Comparison of ENCODE assay signal across 9 cellular contexts in the genomic region with DNA sequence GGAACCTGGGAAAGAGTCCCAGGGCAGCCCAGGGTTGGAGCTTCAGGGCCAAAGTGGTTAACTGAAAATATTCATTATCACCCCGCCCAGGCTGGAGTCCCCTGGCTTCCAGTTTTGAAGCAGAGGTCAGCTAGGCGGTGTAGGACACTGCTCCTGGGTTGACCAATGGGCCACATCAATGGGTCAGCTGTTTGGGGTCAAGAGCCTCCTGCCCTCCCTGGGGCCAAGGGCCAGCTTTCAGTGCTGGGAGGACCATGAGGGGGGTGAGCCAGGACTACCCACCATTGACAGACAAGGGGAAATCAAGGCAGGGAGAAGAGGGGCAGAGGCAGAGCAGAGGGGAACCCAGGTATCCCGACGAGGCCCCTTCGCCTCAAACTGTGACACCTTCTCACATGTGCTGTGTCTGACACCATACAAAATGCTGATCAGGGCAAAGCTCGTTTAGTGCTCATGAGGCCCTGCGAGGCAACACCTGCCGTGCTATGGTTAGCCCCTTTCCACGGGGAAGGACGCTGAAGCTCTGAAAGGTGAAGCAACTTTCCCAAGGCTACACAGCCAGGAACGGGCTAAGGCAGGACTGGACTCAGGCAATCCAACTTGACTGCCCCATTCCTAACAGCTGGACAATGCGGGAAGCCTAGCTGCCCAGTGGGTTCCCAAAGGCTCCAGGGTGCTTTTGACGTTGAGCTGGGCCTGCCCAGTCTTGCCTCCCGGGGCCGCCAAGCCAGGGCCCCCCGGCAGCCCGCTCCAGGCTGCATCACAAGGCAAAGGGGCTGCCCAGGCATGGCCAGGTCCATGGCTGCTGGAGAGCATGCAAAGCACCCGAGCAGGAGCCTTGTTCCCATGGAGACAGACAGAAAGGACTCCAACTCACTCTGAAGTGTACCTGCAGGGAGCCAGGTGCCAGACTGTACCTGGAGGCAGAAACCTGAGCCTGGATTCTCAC. TPM values are rescaled to one million over a fixed set of nuclear protein-coding genes. Genes with fewer than 3 reads are reported as not detected.
DNase-seq lines count a peak whose midpoint lies in the region; ATAC-seq and TF ChIP-seq lines count a peak whose summit lies in the region.
"Had no signal": no experiment of that assay in that cellular context is flagged by ENCODE, and none has a peak within 500 bp of the region (broad histone marks: within the 10 kb centered on the region; RNA-seq: fewer than 3 reads in every experiment).

No MANE protein-coding gene starts in this region.

- no peaks in the 10 kb centered on the region for H3K9me3 ChIP-seq in BLaER1
- no peaks in the 10 kb centered on the region for H3K9me3 ChIP-seq in adipocyte (ENCODE audit: control insufficient read depth, low read length)
- no peaks in the 10 kb centered on the region for H3K9me3 ChIP-seq in muscle layer of colon (ENCODE audit: low read length)
- H3K9me3 ChIP-seq: body of pancreas had no signal

- H3K27me3 ChIP-seq in BLaER1 (no peaks in the 10 kb centered on the region), adipocyte (replicated peaks; ENCODE audit: control insufficient read depth, insufficient read depth, low read length) (no peaks in the 10 kb centered on the region), muscle layer of colon (ENCODE audit: control insufficient read depth in 1 of 2, insufficient read depth in 2 of 2, low read length in 2 of 2) (peaks cover 0 to 29% of the 10 kb centered on the region in 2 donors)
- H3K27me3 ChIP-seq: body of pancreas had no signal

- peak overlapping the region; percentile 92 for H3K4me2 ChIP-seq in BLaER1

- peaks cover 66% of the 10 kb centered on the region for H3K4me1 ChIP-seq in BLaER1
- peaks cover 71% of the 10 kb centered on the region for H3K4me1 ChIP-seq in adipocyte (ENCODE audit: control insufficient read depth, insufficient read depth, low read length)
- peaks cover 39% of the 10 kb centered on the region for H3K4me1 ChIP-seq in muscle layer of colon (ENCODE audit: insufficient read depth, low read length)

- POLR2A ChIA-PET in GM10248 (lab: Yijun Ruan, JAX): interaction anchor here (1.5 to 2.0 kb wide), 3 partner anchors 8 to 19 kb away, joined by 3 to 8 read pairs (median 4); no protein-coding TSS in a partner anchor

- CTCF ChIA-PET in GM10248 (lab: Yijun Ruan, JAX): interaction anchor here (0.7 to 7.3 kb wide), 15 partner anchors 10 to 86 kb away, joined by 3 to 110 read pairs (median 5); no protein-coding TSS in a partner anchor

- H3K36me3 ChIP-seq in BLaER1 (peaks cover 40% of the 10 kb centered on the region), adipocyte (ENCODE audit: control insufficient read depth, insufficient read depth, low read length, severe bottlenecking) (peaks cover 7% of the 10 kb centered on the region), muscle layer of colon (ENCODE audit: insufficient read depth, low read length) (no peaks in the 10 kb centered on the region)

- DNase-seq in adipocyte (ENCODE audit: low read depth) (no peak), kidney glomerular epithelial cell (lab: John Stamatoyannopoulos, UW) (no peak), GM10248 (ENCODE audit: extremely low spot score) (no peak)
- DNase-seq in central memory CD4-positive, alpha-beta T cell: no peak

- peak overlapping the region; percentile 93 to 99 (median 98) for H3K4me3 Mint-ChIP-seq in IgD-negative memory B cell

- H3K4me3 ChIP-seq in BLaER1 (peak overlapping the region; percentile 89), adipocyte (ENCODE audit: low read length) (peak overlapping the region; percentile 87), muscle layer of colon (ENCODE audit: low read depth in 1 of 2, low read length in 2 of 2) (peak overlapping the region in 1 of 2 donors; percentile 64)
- H3K4me3 ChIP-seq: body of pancreas had no signal

- TF ChIP-seq CTCF in GM10248 (IDR thresholded peaks at IDR 0.05; ENCODE audit: control extremely low read depth, extremely low read depth, low read depth, missing control alignments): no peak

- peaks cover 58 to 59% (median 59%) of the 10 kb centered on the region in 3 donors for H3K4me1 Mint-ChIP-seq in IgD-negative memory B cell

- peaks cover 1% of the 10 kb centered on the region for H3K36me3 Mint-ChIP-seq in IgD-negative memory B cell

- no peak for ATAC-seq in GM21447 (IDR thresholded peaks at IDR 0.05; ENCODE audit: unreplicated experiment)

- H3K27me3 Mint-ChIP-seq in IgD-negative memory B cell: no peaks in the 10 kb centered on the region

- peaks cover 25% of the 10 kb centered on the region for H4K20me1 ChIP-seq in BLaER1

- H3K27ac Mint-ChIP-seq in IgD-negative memory B cell: peak overlapping the region; percentile 83 to 97 (median 92)

- H3K9me3 Mint-ChIP-seq in IgD-negative memory B cell: no peaks in the 10 kb centered on the region

- H3K27ac ChIP-seq in BLaER1 (peak overlapping the region; percentile 90), muscle layer of colon (ENCODE audit: low read depth, low read length) (peak overlapping the region; percentile 44)
- H3K27ac ChIP-seq: body of pancreas had no signal

- peak overlapping the region; percentile 94 for H3K9ac ChIP-seq in BLaER1
- peak overlapping the region; percentile 89 for H3K9ac ChIP-seq in adipocyte (ENCODE audit: low read length)
- H3K9ac ChIP-seq in muscle layer of colon (ENCODE audit: low read length): no peak overlapping the region

RNA-seq across cellular contexts. Expression of a gene that starts 2.0 kb away (rescaled TPM):
- polyA plus RNA-seq in IgD-negative memory B cell: 8.8 TPM

RNA-seq across cellular contexts. Expression of a gene that starts 20.4 kb away (rescaled TPM):
- polyA plus RNA-seq in IgD-negative memory B cell: 34.5 TPM
